ENCODE assay signal across 11 cellular contexts in genomic region chr11:75311858-75312288, GRCh38. TPM values are rescaled to one million over a fixed set of nuclear protein-coding genes. Genes with fewer than 3 reads are reported as not detected.
DNase-seq lines count a peak whose midpoint lies in the region; ATAC-seq and TF ChIP-seq lines count a peak whose summit lies in the region.
"Had no signal": no experiment of that assay in that cellular context is flagged by ENCODE, and none has a peak within 500 bp of the region (broad histone marks: within the 10 kb centered on the region; RNA-seq: fewer than 3 reads in every experiment).

No MANE protein-coding gene starts in this region.

- no peak overlapping the region for H3K27ac Mint-ChIP-seq in activated T-cell treated with anti-CD3 and anti-CD28 coated beads, Interleukin-2, amount 50 U/mL, for 24 hours

- no peaks in the 10 kb centered on the region for H3K9me3 ChIP-seq in MG63

- no peaks in the 10 kb centered on the region for H3K27me3 ChIP-seq in MG63
- no peaks in the 10 kb centered on the region for H3K27me3 ChIP-seq in dorsolateral prefrontal cortex

- no peak overlapping the region for H3K4me3 Mint-ChIP-seq in activated T-cell treated with anti-CD3 and anti-CD28 coated beads, Interleukin-2, amount 50 U/mL, for 24 hours
- H3K4me3 Mint-ChIP-seq: naive thymus-derived CD8-positive, alpha-beta T cell had no signal

- no peaks in the 10 kb centered on the region for H3K36me3 ChIP-seq in MG63

- H3K4me3 ChIP-seq in MG63: no peak overlapping the region
- H3K4me3 ChIP-seq in dorsolateral prefrontal cortex: peak overlapping the region in 57 of 59 donors; percentile 11 to 65 (median 42)

- H3K4me1 Mint-ChIP-seq in activated T-cell treated with anti-CD3 and anti-CD28 coated beads, Interleukin-2, amount 50 U/mL, for 24 hours (ENCODE audit: low read depth): peaks cover 3% of the 10 kb centered on the region

- ATAC-seq in HG02571 (IDR thresholded peaks at IDR 0.05; ENCODE audit: unreplicated experiment): no peak
- ATAC-seq: naive thymus-derived CD8-positive, alpha-beta T cell had no signal

- H3K9me3 Mint-ChIP-seq in activated T-cell treated with anti-CD3 and anti-CD28 coated beads, Interleukin-2, amount 50 U/mL, for 24 hours: no peaks in the 10 kb centered on the region
- H3K9me3 Mint-ChIP-seq: naive thymus-derived CD8-positive, alpha-beta T cell had no signal

- H3K27ac ChIP-seq in dorsolateral prefrontal cortex: peak overlapping the region; percentile 83 to 100 (median 95)

- peak in 7 of 56 donors; percentile 5 to 23 (median 12) for TF ChIP-seq CTCF in dorsolateral prefrontal cortex (IDR thresholded peaks at IDR 0.05 in 54 of 56, conservative IDR thresholded peaks at IDR 0.05 in 2 of 56; ENCODE audit: low read depth in 1 of 56, partially characterized antibody in 56 of 56)

- intact Hi-C loops in dorsolateral prefrontal cortex (cut with DNase I): loop anchor here in 1 of 2 donors (2.0 kb wide), 1 partner anchor 15 kb away; no protein-coding TSS in a partner anchor

- no peaks in the 10 kb centered on the region for H3K36me3 Mint-ChIP-seq in activated T-cell treated with anti-CD3 and anti-CD28 coated beads, Interleukin-2, amount 50 U/mL, for 24 hours (ENCODE audit: low read depth)

- DNase-seq in MG63 (peak; percentile 23), dorsolateral prefrontal cortex (peak; percentile 57 to 88 (median 78)), medulla oblongata (ENCODE audit: extremely low spot score) (peak; percentile 59), stromal cell of bone marrow (ENCODE audit: low read depth) (peak; percentile 91), NK-92 (lab: John Stamatoyannopoulos, UW; ENCODE audit: unreplicated experiment) (no peak), NCI-H774 (lab: John Stamatoyannopoulos, UW) (no peak)
- no peak for DNase-seq in activated T-cell treated with anti-CD3 and anti-CD28 coated beads, Interleukin-2, amount 50 U/mL, for 24 hours
- DNase-seq: activated naive CD4-positive, alpha-beta T cell treated with Interleukin-2 at 50 U/mL for 16 hours; naive thymus-derived CD8-positive, alpha-beta T cell; OCI-M1 had no signal

- H3K27me3 Mint-ChIP-seq in activated T-cell treated with anti-CD3 and anti-CD28 coated beads, Interleukin-2, amount 50 U/mL, for 24 hours: no peaks in the 10 kb centered on the region
- H3K27me3 Mint-ChIP-seq: naive thymus-derived CD8-positive, alpha-beta T cell had no signal

RNA-seq across cellular contexts. Expression of gene ARRB1, which starts 39.6 kb away (rescaled TPM):
- total RNA-seq in MG63 (2014; rRNA removed; shearing (Covaris generic); ENCODE audit: low replicate concordance): 8.0 and 17.2 TPM in 2 replicates
- total RNA-seq in dorsolateral prefrontal cortex: 100 to 1,000 TPM; 117 to 225 (median 167) TPM

Comparison
In these comparisons a context has a peak if more than half of its experiments do, and no peak if none do; other contexts are left out.
1. DNase-seq: peak in MG63 (single experiment), dorsolateral prefrontal cortex (10 of 10), medulla oblongata (single experiment) and stromal cell of bone marrow (single experiment); none in NK-92 (single experiment), NCI-H774 (single experiment) and activated T-cell treated with anti-CD3 and anti-CD28 coated beads, Interleukin-2, amount 50 U/mL, for 24 hours (single experiment).